ENCODE assay signal across 1 cellular context in genomic region chr17:73534575-73534940, GRCh38.
TF ChIP-seq lines count a peak whose summit lies in the region.

No MANE protein-coding gene starts in this region.

TF ChIP-seq in neural cell, 6 proteins besides CTCF, POLR2A, EP300 and RAD21:
- TF ChIP-seq SMC3 (conservative IDR thresholded peaks at IDR 0.05; ENCODE audit: poor library complexity) (no peak), POLR2AphosphoS5 (IDR thresholded peaks at IDR 0.05) (no peak), MXI1 (conservative IDR thresholded peaks at IDR 0.05; ENCODE audit: poor library complexity, severe bottlenecking) (no peak), TAF1 (IDR thresholded peaks at IDR 0.05; ENCODE audit: low read depth) (no peak), EZH2 (IDR thresholded peaks at IDR 0.05; ENCODE audit: borderline replicate concordance, insufficient read depth, low read length, poor library complexity, severe bottlenecking) (no peak)
- TF ChIP-seq, protein P1, sequence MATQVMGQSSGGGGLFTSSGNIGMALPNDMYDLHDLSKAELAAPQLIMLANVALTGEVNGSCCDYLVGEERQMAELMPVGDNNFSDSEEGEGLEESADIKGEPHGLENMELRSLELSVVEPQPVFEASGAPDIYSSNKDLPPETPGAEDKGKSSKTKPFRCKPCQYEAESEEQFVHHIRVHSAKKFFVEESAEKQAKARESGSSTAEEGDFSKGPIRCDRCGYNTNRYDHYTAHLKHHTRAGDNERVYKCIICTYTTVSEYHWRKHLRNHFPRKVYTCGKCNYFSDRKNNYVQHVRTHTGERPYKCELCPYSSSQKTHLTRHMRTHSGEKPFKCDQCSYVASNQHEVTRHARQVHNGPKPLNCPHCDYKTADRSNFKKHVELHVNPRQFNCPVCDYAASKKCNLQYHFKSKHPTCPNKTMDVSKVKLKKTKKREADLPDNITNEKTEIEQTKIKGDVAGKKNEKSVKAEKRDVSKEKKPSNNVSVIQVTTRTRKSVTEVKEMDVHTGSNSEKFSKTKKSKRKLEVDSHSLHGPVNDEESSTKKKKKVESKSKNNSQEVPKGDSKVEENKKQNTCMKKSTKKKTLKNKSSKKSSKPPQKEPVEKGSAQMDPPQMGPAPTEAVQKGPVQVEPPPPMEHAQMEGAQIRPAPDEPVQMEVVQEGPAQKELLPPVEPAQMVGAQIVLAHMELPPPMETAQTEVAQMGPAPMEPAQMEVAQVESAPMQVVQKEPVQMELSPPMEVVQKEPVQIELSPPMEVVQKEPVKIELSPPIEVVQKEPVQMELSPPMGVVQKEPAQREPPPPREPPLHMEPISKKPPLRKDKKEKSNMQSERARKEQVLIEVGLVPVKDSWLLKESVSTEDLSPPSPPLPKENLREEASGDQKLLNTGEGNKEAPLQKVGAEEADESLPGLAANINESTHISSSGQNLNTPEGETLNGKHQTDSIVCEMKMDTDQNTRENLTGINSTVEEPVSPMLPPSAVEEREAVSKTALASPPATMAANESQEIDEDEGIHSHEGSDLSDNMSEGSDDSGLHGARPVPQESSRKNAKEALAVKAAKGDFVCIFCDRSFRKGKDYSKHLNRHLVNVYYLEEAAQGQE (IDR thresholded peaks at IDR 0.05; ENCODE audit: borderline replicate concordance) = no peak
TF ChIP-seq in neural cell: peak in this region for 0.
